1 cellular context compared by ENCODE assay signal in the genomic region with DNA sequence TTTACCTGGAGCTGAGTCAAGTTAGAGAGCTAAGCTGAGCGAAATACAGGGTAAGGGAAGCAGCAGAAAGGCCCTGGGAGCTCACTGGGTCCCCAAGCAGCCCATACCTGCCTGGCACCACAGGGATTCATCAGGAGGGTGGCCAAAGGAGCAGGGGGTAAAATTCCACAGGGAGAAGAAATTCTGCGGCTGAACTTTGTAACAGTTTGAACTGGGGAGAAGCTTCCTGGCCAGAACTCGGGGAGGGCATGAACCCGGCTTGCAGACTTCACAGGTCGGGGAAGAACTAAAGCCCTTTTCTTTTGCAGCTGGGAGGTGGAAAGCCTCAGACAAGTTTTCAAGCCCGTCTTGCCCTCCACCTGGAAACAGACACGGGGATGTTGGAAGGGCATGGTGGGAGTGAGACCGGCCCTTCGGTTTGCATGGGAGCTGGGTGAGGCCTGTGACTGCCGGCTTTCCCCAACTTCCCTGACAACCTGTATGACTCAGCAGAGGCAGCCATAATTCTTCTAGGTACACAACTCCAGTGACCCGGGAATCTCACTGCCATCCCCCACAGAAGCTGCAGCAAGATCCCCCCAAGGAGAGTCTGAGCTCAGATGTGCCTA.
A peak's percentile ranks its signal among the peaks of the same experiment; 100 is the strongest.
TF ChIP-seq lines count a peak whose summit lies in the region.

No MANE protein-coding gene starts in this region.

TF ChIP-seq in K562, 482 proteins besides CTCF, POLR2A, EP300 and RAD21 (continued from another document):
- TF ChIP-seq, protein P1, sequence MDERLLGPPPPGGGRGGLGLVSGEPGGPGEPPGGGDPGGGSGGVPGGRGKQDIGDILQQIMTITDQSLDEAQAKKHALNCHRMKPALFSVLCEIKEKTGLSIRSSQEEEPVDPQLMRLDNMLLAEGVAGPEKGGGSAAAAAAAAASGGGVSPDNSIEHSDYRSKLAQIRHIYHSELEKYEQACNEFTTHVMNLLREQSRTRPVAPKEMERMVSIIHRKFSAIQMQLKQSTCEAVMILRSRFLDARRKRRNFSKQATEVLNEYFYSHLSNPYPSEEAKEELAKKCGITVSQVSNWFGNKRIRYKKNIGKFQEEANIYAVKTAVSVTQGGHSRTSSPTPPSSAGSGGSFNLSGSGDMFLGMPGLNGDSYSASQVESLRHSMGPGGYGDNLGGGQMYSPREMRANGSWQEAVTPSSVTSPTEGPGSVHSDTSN (CRISPR knock-in tag; IDR thresholded peaks at IDR 0.05; ENCODE audit: low read depth), result no peak
- TF ChIP-seq, protein P1 (tag; conservative IDR thresholded peaks at IDR 0.05; ENCODE audit: low read depth), result peak; percentile 38; the same call in 1 of the 2 replicates
- TF ChIP-seq KDM5B (IDR thresholded peaks at IDR 0.05; ENCODE audit: insufficient replicate concordance, low read depth, low read length) (no peak), MYBL2 (IDR thresholded peaks at IDR 0.05; ENCODE audit: low read depth) (no peak), MYBL2 (CRISPR knock-in tag; IDR thresholded peaks at IDR 0.05; ENCODE audit: borderline replicate concordance) (no peak), PHF8 (IDR thresholded peaks at IDR 0.05; ENCODE audit: borderline replicate concordance, low read length) (no peak), SMARCE1 (IDR thresholded peaks at IDR 0.05) (no peak), NFE2 (IDR thresholded peaks at IDR 0.05; ENCODE audit: low read depth) (peak; percentile 84), FOXK1 (CRISPR knock-in tag; IDR thresholded peaks at IDR 0.05; ENCODE audit: borderline replicate concordance) (no peak), TAF7 (tag; IDR thresholded peaks at IDR 0.05) (no peak), CHD4 (IDR thresholded peaks at IDR 0.05; ENCODE audit: insufficient read depth, insufficient replicate concordance, low read depth, low read length, poor library complexity, severe bottlenecking) (no peak), DDX20 (tag; IDR thresholded peaks at IDR 0.05; ENCODE audit: low read depth) (no peak), TRIM24 (IDR thresholded peaks at IDR 0.05) (no peak), STAG1 (CRISPR knock-in tag; IDR thresholded peaks at IDR 0.05; ENCODE audit: borderline replicate concordance) (no peak), ZNF316 (IDR thresholded peaks at IDR 0.05) (peak; percentile 60), FOSL1 (tag; conservative IDR thresholded peaks at IDR 0.05) (0 out of 2 replicates have a peak, but pooled peaks have one; percentile 23)
- TF ChIP-seq, protein P2, sequence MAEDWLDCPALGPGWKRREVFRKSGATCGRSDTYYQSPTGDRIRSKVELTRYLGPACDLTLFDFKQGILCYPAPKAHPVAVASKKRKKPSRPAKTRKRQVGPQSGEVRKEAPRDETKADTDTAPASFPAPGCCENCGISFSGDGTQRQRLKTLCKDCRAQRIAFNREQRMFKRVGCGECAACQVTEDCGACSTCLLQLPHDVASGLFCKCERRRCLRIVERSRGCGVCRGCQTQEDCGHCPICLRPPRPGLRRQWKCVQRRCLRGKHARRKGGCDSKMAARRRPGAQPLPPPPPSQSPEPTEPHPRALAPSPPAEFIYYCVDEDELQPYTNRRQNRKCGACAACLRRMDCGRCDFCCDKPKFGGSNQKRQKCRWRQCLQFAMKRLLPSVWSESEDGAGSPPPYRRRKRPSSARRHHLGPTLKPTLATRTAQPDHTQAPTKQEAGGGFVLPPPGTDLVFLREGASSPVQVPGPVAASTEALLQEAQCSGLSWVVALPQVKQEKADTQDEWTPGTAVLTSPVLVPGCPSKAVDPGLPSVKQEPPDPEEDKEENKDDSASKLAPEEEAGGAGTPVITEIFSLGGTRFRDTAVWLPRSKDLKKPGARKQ (CRISPR knock-in tag; IDR thresholded peaks at IDR 0.05), result no peak
- TF ChIP-seq, protein P3, sequence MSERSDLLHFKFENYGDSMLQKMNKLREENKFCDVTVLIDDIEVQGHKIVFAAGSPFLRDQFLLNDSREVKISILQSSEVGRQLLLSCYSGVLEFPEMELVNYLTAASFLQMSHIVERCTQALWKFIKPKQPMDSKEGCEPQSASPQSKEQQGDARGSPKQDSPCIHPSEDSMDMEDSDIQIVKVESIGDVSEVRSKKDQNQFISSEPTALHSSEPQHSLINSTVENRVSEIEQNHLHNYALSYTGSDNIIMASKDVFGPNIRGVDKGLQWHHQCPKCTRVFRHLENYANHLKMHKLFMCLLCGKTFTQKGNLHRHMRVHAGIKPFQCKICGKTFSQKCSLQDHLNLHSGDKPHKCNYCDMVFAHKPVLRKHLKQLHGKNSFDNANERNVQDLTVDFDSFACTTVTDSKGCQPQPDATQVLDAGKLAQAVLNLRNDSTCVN (CRISPR knock-in tag; IDR thresholded peaks at IDR 0.05), result no peak
- TF ChIP-seq, protein P4, sequence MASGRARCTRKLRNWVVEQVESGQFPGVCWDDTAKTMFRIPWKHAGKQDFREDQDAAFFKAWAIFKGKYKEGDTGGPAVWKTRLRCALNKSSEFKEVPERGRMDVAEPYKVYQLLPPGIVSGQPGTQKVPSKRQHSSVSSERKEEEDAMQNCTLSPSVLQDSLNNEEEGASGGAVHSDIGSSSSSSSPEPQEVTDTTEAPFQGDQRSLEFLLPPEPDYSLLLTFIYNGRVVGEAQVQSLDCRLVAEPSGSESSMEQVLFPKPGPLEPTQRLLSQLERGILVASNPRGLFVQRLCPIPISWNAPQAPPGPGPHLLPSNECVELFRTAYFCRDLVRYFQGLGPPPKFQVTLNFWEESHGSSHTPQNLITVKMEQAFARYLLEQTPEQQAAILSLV (tag; IDR thresholded peaks at IDR 0.05), result no peak
- TF ChIP-seq, protein P5, sequence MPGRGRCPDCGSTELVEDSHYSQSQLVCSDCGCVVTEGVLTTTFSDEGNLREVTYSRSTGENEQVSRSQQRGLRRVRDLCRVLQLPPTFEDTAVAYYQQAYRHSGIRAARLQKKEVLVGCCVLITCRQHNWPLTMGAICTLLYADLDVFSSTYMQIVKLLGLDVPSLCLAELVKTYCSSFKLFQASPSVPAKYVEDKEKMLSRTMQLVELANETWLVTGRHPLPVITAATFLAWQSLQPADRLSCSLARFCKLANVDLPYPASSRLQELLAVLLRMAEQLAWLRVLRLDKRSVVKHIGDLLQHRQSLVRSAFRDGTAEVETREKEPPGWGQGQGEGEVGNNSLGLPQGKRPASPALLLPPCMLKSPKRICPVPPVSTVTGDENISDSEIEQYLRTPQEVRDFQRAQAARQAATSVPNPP (IDR thresholded peaks at IDR 0.05; ENCODE audit: borderline replicate concordance, insufficient read depth, insufficient read length), result no peak
